ENCODE assay signal across 11 cellular contexts in the genomic region with DNA sequence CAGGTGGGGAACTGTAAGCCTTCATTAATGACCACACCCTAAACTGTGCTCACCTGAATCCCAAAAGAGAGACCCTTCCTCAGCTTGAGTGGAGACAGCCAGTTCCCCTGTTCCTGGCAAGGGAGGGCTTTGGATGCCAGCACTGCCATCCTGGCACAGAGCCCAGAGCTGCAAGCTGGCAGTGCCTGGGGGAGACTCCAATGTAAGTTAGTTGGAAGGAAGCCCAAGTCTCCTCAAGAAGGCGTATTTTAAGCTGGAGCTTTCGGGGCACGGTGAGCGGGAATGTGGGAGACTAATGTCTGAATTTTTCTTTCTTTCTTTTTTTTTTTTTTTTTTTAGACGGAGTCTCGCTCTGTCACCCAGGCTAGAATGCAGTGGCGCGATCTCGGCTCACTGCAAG. TPM values are rescaled to one million over a fixed set of nuclear protein-coding genes. Genes with fewer than 3 reads are reported as not detected.
DNase-seq lines count a peak whose midpoint lies in the region; ATAC-seq and TF ChIP-seq lines count a peak whose summit lies in the region.
"Had no signal": no experiment of that assay in that cellular context is flagged by ENCODE, and none has a peak within 500 bp of the region (broad histone marks: within the 10 kb centered on the region; RNA-seq: fewer than 3 reads in every experiment).

No MANE protein-coding gene starts in this region.

- no peak for ATAC-seq in RWPE2 (ENCODE audit: low read depth)
- no peak for ATAC-seq in right cardiac atrium
- ATAC-seq in HG02623 (IDR thresholded peaks at IDR 0.05; ENCODE audit: unreplicated experiment), result no peak
- no peak for ATAC-seq in HG03280 (IDR thresholded peaks at IDR 0.05; ENCODE audit: unreplicated experiment)
- ATAC-seq in HG03135 (IDR thresholded peaks at IDR 0.05; ENCODE audit: unreplicated experiment), result no peak
- ATAC-seq: stimulated activated memory B cell treated with anti-CD40 and anti-IgM and Interleukin-4, amounts not matched to agents 10 μg/mL and 1 μg/mL and 100 μg/mL, for 72 hours had no signal

- WGBS in right cardiac atrium, result 53% methylated on average over 9 of the region's 9 CpGs

- no peaks in the 10 kb centered on the region for H3K27me3 ChIP-seq in RWPE2 (ENCODE audit: insufficient read depth, poor library complexity, severe bottlenecking)
- H3K27me3 ChIP-seq in right cardiac atrium (ENCODE audit: control insufficient read depth, insufficient read depth), result no peaks in the 10 kb centered on the region
- no peaks in the 10 kb centered on the region for H3K27me3 ChIP-seq in skeletal muscle satellite cell (ENCODE audit: control insufficient read depth, insufficient read depth, low read length)

- intact Hi-C loops in right cardiac atrium (cut with DNase I), result loop anchor here in 1 of 4 donors (5.0 kb wide), 1 partner anchor 60 kb away; no protein-coding TSS in a partner anchor

- no peak overlapping the region for H3K4me3 ChIP-seq in RWPE2 (ENCODE audit: severe bottlenecking)
- H3K4me3 ChIP-seq in right cardiac atrium (ENCODE audit: low read length), result no peak overlapping the region
- H3K4me3 ChIP-seq in skeletal muscle satellite cell (ENCODE audit: low read length), result no peak overlapping the region

- peaks cover 49% of the 10 kb centered on the region for H3K4me1 Mint-ChIP-seq in type B pancreatic cell (ENCODE audit: unreplicated experiment)

- no peak overlapping the region for H3K9ac ChIP-seq in skeletal muscle satellite cell (ENCODE audit: low read depth, low read length)

- peaks cover 60% of the 10 kb centered on the region for H3K4me1 ChIP-seq in RWPE2 (ENCODE audit: insufficient read depth, poor library complexity, severe bottlenecking)
- peaks cover 18% of the 10 kb centered on the region for H3K4me1 ChIP-seq in right cardiac atrium (ENCODE audit: control insufficient read depth, insufficient read depth, low read length)
- H3K4me1 ChIP-seq in skeletal muscle satellite cell (ENCODE audit: control insufficient read depth, insufficient read depth, low read length), result peaks cover 62% of the 10 kb centered on the region

- no peak overlapping the region for H3K27ac Mint-ChIP-seq in type B pancreatic cell
- H3K27ac Mint-ChIP-seq: stimulated activated memory B cell treated with anti-CD40 and anti-IgM and Interleukin-4, amounts not matched to agents 10 μg/mL and 1 μg/mL and 100 μg/mL, for 72 hours had no signal

- H3K9me3 ChIP-seq in RWPE2 (ENCODE audit: severe bottlenecking) (no peaks in the 10 kb centered on the region), right cardiac atrium (ENCODE audit: control insufficient read depth, low read length) (no peaks in the 10 kb centered on the region), skeletal muscle satellite cell (replicated peaks; ENCODE audit: low read length) (no peaks in the 10 kb centered on the region)

- H3K27ac ChIP-seq in RWPE2 (ENCODE audit: poor library complexity, severe bottlenecking), result peak overlapping the region; percentile 87
- H3K27ac ChIP-seq in right cardiac atrium (ENCODE audit: low read length), result peak overlapping the region; percentile 75

- H3K27me3 Mint-ChIP-seq in type B pancreatic cell, result no peaks in the 10 kb centered on the region

- H3K36me3 ChIP-seq in RWPE2 (ENCODE audit: low read depth), result no peaks in the 10 kb centered on the region
- H3K36me3 ChIP-seq in skeletal muscle satellite cell (ENCODE audit: insufficient read depth, low read length), result peaks cover 4% of the 10 kb centered on the region

- H3K4me2 ChIP-seq in skeletal muscle satellite cell (ENCODE audit: low read length), result peak overlapping the region; percentile 42

- H3K4me3 Mint-ChIP-seq in type B pancreatic cell, result no peak overlapping the region
- H3K4me3 Mint-ChIP-seq: stimulated activated memory B cell treated with anti-CD40 and anti-IgM and Interleukin-4, amounts not matched to agents 10 μg/mL and 1 μg/mL and 100 μg/mL, for 72 hours had no signal

- H3K36me3 Mint-ChIP-seq in type B pancreatic cell, result peaks cover 5% of the 10 kb centered on the region
- H3K36me3 Mint-ChIP-seq: stimulated activated memory B cell treated with anti-CD40 and anti-IgM and Interleukin-4, amounts not matched to agents 10 μg/mL and 1 μg/mL and 100 μg/mL, for 72 hours had no signal

- TF ChIP-seq CTCF in RWPE2 (IDR thresholded peaks at IDR 0.05; ENCODE audit: poor library complexity, severe bottlenecking) (no peak), type B pancreatic cell (conservative IDR thresholded peaks at IDR 0.05) (no peak)

- DNase-seq in DMS 273 treated with DMSO at 0.1 percent for 48 hours (lab: John Stamatoyannopoulos, UW) (peak; percentile 24), RWPE2 (ENCODE audit: low spot score) (no peak), right cardiac atrium (peak; percentile 50 to 76 (median 62)), type B pancreatic cell (ENCODE audit: extremely low spot score, unreplicated experiment) (no peak)
- DNase-seq: activated CD4-positive, CD25-positive, alpha-beta regulatory T cell treated with anti-CD3 and anti-CD28 coated beads, Interleukin-2, amount 50 U/mL, for 72 hours; retina had no signal

- H3K9me3 Mint-ChIP-seq in type B pancreatic cell, result peaks cover 4% of the 10 kb centered on the region

RNA-seq across cellular contexts. Expression of a gene that starts 4.7 kb away (rescaled TPM):
- 10 to 100 TPM; 28.1 to 47.1 (median 38.4) TPM for total RNA-seq in right cardiac atrium
- 31.9 TPM for polyA plus RNA-seq in right cardiac atrium
- 36.2 and 40.2 TPM in 2 replicates for total RNA-seq in skeletal muscle satellite cell (2012; rRNA removed)
- total RNA-seq in type B pancreatic cell (ENCODE audit: low replicate concordance), result 24.7 and 78.8 TPM in 2 replicates

RNA-seq across cellular contexts. Expression of a gene that starts 45.5 kb away (rescaled TPM):
- total RNA-seq in right cardiac atrium (not detected), type B pancreatic cell (ENCODE audit: low replicate concordance) (not detected in 2 replicates)
- not detected for polyA plus RNA-seq in right cardiac atrium
- 0.25 TPM in 1 of 2 replicates, not detected in the other for total RNA-seq in skeletal muscle satellite cell (2012; rRNA removed)

Comparison
In these comparisons a context has a peak if more than half of its experiments do, and no peak if none do; other contexts are left out.
1. DNase-seq: peak in DMS 273 treated with DMSO at 0.1 percent for 48 hours (single experiment) and right cardiac atrium (3 of 3); none in RWPE2 (single experiment) and type B pancreatic cell (single experiment).